Comparison of ENCODE assay signal across 1 cellular context in the genomic region with DNA sequence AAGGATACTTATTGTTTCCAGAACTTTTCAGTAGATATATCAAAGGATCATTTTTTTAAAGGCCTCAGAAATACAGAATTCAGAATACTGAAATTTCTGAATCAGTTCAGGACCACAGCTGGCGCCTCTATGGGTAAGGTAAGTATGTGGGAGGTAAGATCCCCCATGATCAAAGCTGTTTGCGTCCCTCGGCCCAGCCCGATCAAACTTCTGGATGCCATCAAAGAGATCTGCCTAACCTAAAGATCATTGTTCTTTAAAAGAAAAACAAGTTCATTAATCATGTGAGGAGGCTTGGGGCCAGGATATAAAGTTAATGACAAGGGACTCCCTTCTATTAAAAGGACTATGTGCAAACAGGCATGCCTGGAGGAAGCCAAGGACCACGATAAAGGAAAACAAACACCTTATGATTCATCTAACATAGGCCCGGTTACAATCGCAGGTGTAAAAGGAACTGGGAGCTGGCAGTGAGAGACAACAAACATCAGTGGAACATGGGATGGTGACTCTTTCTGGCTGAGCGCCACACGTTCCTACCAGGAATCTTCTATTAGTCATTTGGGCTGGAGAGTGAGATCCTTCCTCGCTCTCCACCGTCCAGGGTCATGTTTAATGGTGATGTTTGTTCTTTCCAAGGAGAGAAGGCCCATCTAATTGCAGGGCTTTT.
TF ChIP-seq lines count a peak whose summit lies in the region.

No MANE protein-coding gene starts in this region.

TF ChIP-seq in HEK293, 187 proteins besides CTCF, POLR2A, EP300 and RAD21 (continued from another document):
- TF ChIP-seq, protein P1, sequence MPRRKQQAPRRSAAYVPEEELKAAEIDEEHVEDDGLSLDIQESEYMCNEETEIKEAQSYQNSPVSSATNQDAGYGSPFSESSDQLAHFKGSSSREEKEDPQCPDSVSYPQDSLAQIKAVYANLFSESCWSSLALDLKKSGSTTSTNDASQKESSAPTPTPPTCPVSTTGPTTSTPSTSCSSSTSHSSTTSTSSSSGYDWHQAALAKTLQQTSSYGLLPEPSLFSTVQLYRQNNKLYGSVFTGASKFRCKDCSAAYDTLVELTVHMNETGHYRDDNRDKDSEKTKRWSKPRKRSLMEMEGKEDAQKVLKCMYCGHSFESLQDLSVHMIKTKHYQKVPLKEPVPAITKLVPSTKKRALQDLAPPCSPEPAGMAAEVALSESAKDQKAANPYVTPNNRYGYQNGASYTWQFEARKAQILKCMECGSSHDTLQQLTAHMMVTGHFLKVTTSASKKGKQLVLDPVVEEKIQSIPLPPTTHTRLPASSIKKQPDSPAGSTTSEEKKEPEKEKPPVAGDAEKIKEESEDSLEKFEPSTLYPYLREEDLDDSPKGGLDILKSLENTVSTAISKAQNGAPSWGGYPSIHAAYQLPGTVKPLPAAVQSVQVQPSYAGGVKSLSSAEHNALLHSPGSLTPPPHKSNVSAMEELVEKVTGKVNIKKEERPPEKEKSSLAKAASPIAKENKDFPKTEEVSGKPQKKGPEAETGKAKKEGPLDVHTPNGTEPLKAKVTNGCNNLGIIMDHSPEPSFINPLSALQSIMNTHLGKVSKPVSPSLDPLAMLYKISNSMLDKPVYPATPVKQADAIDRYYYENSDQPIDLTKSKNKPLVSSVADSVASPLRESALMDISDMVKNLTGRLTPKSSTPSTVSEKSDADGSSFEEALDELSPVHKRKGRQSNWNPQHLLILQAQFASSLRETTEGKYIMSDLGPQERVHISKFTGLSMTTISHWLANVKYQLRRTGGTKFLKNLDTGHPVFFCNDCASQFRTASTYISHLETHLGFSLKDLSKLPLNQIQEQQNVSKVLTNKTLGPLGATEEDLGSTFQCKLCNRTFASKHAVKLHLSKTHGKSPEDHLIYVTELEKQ (tag by site-specific recombination; IDR thresholded peaks at IDR 0.05; ENCODE audit: borderline replicate concordance): no peak
- TF ChIP-seq ZNF76 (tag by site-specific recombination; IDR thresholded peaks at IDR 0.05; ENCODE audit: borderline replicate concordance, low read depth): no peak
- TF ChIP-seq, protein P2, sequence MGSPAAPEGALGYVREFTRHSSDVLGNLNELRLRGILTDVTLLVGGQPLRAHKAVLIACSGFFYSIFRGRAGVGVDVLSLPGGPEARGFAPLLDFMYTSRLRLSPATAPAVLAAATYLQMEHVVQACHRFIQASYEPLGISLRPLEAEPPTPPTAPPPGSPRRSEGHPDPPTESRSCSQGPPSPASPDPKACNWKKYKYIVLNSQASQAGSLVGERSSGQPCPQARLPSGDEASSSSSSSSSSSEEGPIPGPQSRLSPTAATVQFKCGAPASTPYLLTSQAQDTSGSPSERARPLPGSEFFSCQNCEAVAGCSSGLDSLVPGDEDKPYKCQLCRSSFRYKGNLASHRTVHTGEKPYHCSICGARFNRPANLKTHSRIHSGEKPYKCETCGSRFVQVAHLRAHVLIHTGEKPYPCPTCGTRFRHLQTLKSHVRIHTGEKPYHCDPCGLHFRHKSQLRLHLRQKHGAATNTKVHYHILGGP (tag by site-specific recombination; IDR thresholded peaks at IDR 0.05): peak; percentile 12; the same call in 1 of the 2 replicates
- no peak for TF ChIP-seq ZNF211 (tag by site-specific recombination; IDR thresholded peaks at IDR 0.05; ENCODE audit: low read depth)
- peak; percentile 42; the same call in 1 of the 2 replicates for TF ChIP-seq WT1 (tag by site-specific recombination; IDR thresholded peaks at IDR 0.05)
- TF ChIP-seq ZBTB8A (tag by site-specific recombination; IDR thresholded peaks at IDR 0.05): no peak
